ENCODE assay signal across 1 cellular context in genomic region chr14:85702937-85703336, GRCh38.
TF ChIP-seq lines count a peak whose summit lies in the region.

No MANE protein-coding gene starts in this region.

TF ChIP-seq in K562, 482 proteins besides CTCF, POLR2A, EP300 and RAD21 (continued from another document):
- TF ChIP-seq, protein P1, sequence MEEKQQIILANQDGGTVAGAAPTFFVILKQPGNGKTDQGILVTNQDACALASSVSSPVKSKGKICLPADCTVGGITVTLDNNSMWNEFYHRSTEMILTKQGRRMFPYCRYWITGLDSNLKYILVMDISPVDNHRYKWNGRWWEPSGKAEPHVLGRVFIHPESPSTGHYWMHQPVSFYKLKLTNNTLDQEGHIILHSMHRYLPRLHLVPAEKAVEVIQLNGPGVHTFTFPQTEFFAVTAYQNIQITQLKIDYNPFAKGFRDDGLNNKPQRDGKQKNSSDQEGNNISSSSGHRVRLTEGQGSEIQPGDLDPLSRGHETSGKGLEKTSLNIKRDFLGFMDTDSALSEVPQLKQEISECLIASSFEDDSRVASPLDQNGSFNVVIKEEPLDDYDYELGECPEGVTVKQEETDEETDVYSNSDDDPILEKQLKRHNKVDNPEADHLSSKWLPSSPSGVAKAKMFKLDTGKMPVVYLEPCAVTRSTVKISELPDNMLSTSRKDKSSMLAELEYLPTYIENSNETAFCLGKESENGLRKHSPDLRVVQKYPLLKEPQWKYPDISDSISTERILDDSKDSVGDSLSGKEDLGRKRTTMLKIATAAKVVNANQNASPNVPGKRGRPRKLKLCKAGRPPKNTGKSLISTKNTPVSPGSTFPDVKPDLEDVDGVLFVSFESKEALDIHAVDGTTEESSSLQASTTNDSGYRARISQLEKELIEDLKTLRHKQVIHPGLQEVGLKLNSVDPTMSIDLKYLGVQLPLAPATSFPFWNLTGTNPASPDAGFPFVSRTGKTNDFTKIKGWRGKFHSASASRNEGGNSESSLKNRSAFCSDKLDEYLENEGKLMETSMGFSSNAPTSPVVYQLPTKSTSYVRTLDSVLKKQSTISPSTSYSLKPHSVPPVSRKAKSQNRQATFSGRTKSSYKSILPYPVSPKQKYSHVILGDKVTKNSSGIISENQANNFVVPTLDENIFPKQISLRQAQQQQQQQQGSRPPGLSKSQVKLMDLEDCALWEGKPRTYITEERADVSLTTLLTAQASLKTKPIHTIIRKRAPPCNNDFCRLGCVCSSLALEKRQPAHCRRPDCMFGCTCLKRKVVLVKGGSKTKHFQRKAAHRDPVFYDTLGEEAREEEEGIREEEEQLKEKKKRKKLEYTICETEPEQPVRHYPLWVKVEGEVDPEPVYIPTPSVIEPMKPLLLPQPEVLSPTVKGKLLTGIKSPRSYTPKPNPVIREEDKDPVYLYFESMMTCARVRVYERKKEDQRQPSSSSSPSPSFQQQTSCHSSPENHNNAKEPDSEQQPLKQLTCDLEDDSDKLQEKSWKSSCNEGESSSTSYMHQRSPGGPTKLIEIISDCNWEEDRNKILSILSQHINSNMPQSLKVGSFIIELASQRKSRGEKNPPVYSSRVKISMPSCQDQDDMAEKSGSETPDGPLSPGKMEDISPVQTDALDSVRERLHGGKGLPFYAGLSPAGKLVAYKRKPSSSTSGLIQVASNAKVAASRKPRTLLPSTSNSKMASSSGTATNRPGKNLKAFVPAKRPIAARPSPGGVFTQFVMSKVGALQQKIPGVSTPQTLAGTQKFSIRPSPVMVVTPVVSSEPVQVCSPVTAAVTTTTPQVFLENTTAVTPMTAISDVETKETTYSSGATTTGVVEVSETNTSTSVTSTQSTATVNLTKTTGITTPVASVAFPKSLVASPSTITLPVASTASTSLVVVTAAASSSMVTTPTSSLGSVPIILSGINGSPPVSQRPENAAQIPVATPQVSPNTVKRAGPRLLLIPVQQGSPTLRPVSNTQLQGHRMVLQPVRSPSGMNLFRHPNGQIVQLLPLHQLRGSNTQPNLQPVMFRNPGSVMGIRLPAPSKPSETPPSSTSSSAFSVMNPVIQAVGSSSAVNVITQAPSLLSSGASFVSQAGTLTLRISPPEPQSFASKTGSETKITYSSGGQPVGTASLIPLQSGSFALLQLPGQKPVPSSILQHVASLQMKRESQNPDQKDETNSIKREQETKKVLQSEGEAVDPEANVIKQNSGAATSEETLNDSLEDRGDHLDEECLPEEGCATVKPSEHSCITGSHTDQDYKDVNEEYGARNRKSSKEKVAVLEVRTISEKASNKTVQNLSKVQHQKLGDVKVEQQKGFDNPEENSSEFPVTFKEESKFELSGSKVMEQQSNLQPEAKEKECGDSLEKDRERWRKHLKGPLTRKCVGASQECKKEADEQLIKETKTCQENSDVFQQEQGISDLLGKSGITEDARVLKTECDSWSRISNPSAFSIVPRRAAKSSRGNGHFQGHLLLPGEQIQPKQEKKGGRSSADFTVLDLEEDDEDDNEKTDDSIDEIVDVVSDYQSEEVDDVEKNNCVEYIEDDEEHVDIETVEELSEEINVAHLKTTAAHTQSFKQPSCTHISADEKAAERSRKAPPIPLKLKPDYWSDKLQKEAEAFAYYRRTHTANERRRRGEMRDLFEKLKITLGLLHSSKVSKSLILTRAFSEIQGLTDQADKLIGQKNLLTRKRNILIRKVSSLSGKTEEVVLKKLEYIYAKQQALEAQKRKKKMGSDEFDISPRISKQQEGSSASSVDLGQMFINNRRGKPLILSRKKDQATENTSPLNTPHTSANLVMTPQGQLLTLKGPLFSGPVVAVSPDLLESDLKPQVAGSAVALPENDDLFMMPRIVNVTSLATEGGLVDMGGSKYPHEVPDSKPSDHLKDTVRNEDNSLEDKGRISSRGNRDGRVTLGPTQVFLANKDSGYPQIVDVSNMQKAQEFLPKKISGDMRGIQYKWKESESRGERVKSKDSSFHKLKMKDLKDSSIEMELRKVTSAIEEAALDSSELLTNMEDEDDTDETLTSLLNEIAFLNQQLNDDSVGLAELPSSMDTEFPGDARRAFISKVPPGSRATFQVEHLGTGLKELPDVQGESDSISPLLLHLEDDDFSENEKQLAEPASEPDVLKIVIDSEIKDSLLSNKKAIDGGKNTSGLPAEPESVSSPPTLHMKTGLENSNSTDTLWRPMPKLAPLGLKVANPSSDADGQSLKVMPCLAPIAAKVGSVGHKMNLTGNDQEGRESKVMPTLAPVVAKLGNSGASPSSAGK (IDR thresholded peaks at IDR 0.05): no peak
- TF ChIP-seq C11orf30 (IDR thresholded peaks at IDR 0.05; ENCODE audit: low read depth) (0 out of 2 replicates have a peak, but pooled peaks have one; percentile 14), MYC (IDR thresholded peaks at IDR 0.05; ENCODE audit: low read depth, low read length) (no peak), MYC (CRISPR knock-in tag; IDR thresholded peaks at IDR 0.05; ENCODE audit: borderline replicate concordance, low read depth) (no peak), MAFG (tag; conservative IDR thresholded peaks at IDR 0.05) (0 out of 2 replicates have a peak, but pooled peaks have one; percentile 21), MAFF (IDR thresholded peaks at IDR 0.05; ENCODE audit: low read length) (peak; percentile 44; the same call in 1 of the 2 replicates), MAFK (IDR thresholded peaks at IDR 0.05; ENCODE audit: low read length) (peak; percentile 53), CUX1 (CRISPR knock-in tag; IDR thresholded peaks at IDR 0.05) (no peak), ZNF717 (CRISPR knock-in tag; IDR thresholded peaks at IDR 0.05) (no peak)
- TF ChIP-seq, protein P2, sequence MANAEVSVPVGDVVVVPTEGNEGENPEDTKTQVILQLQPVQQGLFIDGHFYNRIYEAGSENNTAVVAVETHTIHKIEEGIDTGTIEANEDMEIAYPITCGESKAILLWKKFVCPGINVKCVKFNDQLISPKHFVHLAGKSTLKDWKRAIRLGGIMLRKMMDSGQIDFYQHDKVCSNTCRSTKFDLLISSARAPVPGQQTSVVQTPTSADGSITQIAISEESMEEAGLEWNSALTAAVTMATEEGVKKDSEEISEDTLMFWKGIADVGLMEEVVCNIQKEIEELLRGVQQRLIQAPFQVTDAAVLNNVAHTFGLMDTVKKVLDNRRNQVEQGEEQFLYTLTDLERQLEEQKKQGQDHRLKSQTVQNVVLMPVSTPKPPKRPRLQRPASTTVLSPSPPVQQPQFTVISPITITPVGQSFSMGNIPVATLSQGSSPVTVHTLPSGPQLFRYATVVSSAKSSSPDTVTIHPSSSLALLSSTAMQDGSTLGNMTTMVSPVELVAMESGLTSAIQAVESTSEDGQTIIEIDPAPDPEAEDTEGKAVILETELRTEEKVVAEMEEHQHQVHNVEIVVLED (CRISPR knock-in tag; IDR thresholded peaks at IDR 0.05): no peak
